ENCODE assay signal across 16 cellular contexts in genomic region chr4:107654694-107655093, GRCh38.
A peak's percentile ranks its signal among the peaks of the same experiment; 100 is the strongest.
DNase-seq lines count a peak whose midpoint lies in the region; ATAC-seq, FAIRE-seq and TF ChIP-seq lines count a peak whose summit lies in the region.
"Had no signal": no experiment of that assay in that cellular context is flagged by ENCODE, and none has a peak within 500 bp of the region (broad histone marks: within the 10 kb centered on the region; RNA-seq: fewer than 3 reads in every experiment).

No MANE protein-coding gene starts in this region.

- no peak for TF ChIP-seq POLR2A in HepG2 (IDR thresholded peaks at IDR 0.05; ENCODE audit: insufficient read depth in 1 of 2, low read depth in 2 of 2, low read length in 2 of 2)
- TF ChIP-seq POLR2A in right lobe of liver (IDR thresholded peaks at IDR 0.05), result no peak

- intact Hi-C loops in HepG2 (cut with micrococcal nuclease; ENCODE audit: unreplicated experiment) (loop anchor here (5.0 kb wide), 1 partner anchor 83 kb away; no protein-coding TSS in a partner anchor), right lobe of liver (cut with DNase I) (no loop called here), mucosa of descending colon (cut with DNase I, micrococcal nuclease) (no loop called here)

- no peak overlapping the region for H3K27ac ChIP-seq in HepG2 (ENCODE audit: extremely low read length, insufficient read depth, low read length)
- no peak overlapping the region for H3K27ac ChIP-seq in right lobe of liver
- H3K27ac ChIP-seq in endodermal cell (ENCODE audit: low read depth, low read length), result no peak overlapping the region
- H3K27ac ChIP-seq: ovary had no signal

- no peak for TF ChIP-seq EP300 in HepG2 (IDR thresholded peaks at IDR 0.05; ENCODE audit: low read depth in 2 of 2, low read length in 2 of 2)
- no peak for TF ChIP-seq EP300 in HepG2 (CRISPR knock-in tag; IDR thresholded peaks at IDR 0.05; ENCODE audit: borderline replicate concordance)

- FAIRE-seq in HepG2 (lab: Jason Lieb, UNC), result no peak

- BruUV-seq in HepG2 (replicated peaks; lab: Mats Ljungman, UMichigan), result no TSS peak

- DNase-seq in HepG2 (ENCODE audit: low spot score) (peak; percentile 6), right lobe of liver (no peak), NCI-H774 (lab: John Stamatoyannopoulos, UW) (peak; percentile 3), endodermal cell (peak; percentile 49), NCI-H82 treated with DMSO at 0.1 percent for 48 hours (lab: John Stamatoyannopoulos, UW; ENCODE audit: unreplicated experiment) (no peak), NCI-H226 (no peak), mucosa of descending colon (no peak), NCI-H446 (lab: John Stamatoyannopoulos, UW) (no peak)
- DNase-seq: activated CD4-positive, alpha-beta T cell treated with anti-CD3 and anti-CD28 coated beads for 48 hours; amygdala; effector CD4-positive, alpha-beta T cell; HFFc6; MM.1S; NCI-H524 treated with DMSO at 0.1 percent for 48 hours; ovary had no signal

- WGBS in HepG2 (ENCODE audit: low lambda C conversion rate), result 87% methylated on average over 10 of the region's 10 CpGs
- 90% methylated on average over 10 of the region's 10 CpGs for WGBS in right lobe of liver (ENCODE audit: insufficient coverage, low coverage, low lambda C conversion rate, missing lambda C conversion rate)
- 19 to 74% methylated on average over 4 to 10 of the region's 10 CpGs for WGBS in endodermal cell (ENCODE audit: insufficient coverage in 1 of 2, insufficient read length in 1 of 2), 2 experiments

- H3K36me3 ChIP-seq in HepG2 (replicated peaks in 1 of 2; ENCODE audit: control insufficient read depth in 1 of 2, insufficient read depth in 2 of 2, low read length in 2 of 2), result peaks cover 5 to 42% of the 10 kb centered on the region in 2 experiments
- peaks cover 0 to 6% (median 0%) of the 10 kb centered on the region in 4 donors for H3K36me3 ChIP-seq in right lobe of liver
- H3K36me3 ChIP-seq in endodermal cell (ENCODE audit: control insufficient read depth, insufficient read depth, low read length), result peaks cover 65% of the 10 kb centered on the region
- no peaks in the 10 kb centered on the region for H3K36me3 ChIP-seq in mucosa of descending colon (ENCODE audit: low read depth)
- H3K36me3 ChIP-seq: ovary had no signal

- H3K27me3 Mint-ChIP-seq in endodermal cell (ENCODE audit: insufficient read depth), result no peaks in the 10 kb centered on the region

- no peak overlapping the region for H3K4me3 Mint-ChIP-seq in endodermal cell
- H3K4me3 Mint-ChIP-seq: HFFc6; T-helper 1 cell treated with Interleukin-12 subunit alpha and Interleukin-12 subunit beta and Interleukin-4 antibody, amounts not matched to agents 30 μg/mL and 1 μg/mL, for 36 hours had no signal

- CTCF ChIA-PET in HepG2 (lab: Yijun Ruan, JAX; ENCODE audit: low intra/inter-chr PET ratio, low total read pairs), result no interaction called here

- no peak overlapping the region for H3K9ac ChIP-seq in HepG2 (ENCODE audit: insufficient read depth, low read depth, low read length)
- no peak overlapping the region for H3K9ac ChIP-seq in endodermal cell (ENCODE audit: extremely low read depth, low read length, poor library complexity, severe bottlenecking)

- H3K9me3 ChIP-seq in HepG2 (ENCODE audit: low read length), result no peaks in the 10 kb centered on the region
- no peaks in the 10 kb centered on the region for H3K9me3 ChIP-seq in right lobe of liver
- no peaks in the 10 kb centered on the region for H3K9me3 ChIP-seq in endodermal cell (ENCODE audit: control insufficient read depth, low read length)
- no peaks in the 10 kb centered on the region for H3K9me3 ChIP-seq in mucosa of descending colon
- H3K9me3 ChIP-seq: ovary had no signal

- H3K36me3 Mint-ChIP-seq in endodermal cell (ENCODE audit: low read depth), result peaks cover 66% of the 10 kb centered on the region

- ATAC-seq in HepG2, result peak; percentile 45; the same call in 2 of the 3 replicates
- no peak for ATAC-seq in right lobe of liver
- ATAC-seq in mucosa of descending colon, result no peak

- H3K4me1 ChIP-seq in HepG2 (ENCODE audit: insufficient read depth, low read length) (no peaks in the 10 kb centered on the region), right lobe of liver (no peaks in the 10 kb centered on the region), endodermal cell (ENCODE audit: control insufficient read depth, insufficient read depth, low read length) (no peaks in the 10 kb centered on the region), mucosa of descending colon (ENCODE audit: low read depth) (no peaks in the 10 kb centered on the region)

- no peak for TF ChIP-seq RAD21 in HepG2 (CRISPR knock-in tag; IDR thresholded peaks at IDR 0.05)

- no peak overlapping the region for H3K4me2 ChIP-seq in HepG2 (ENCODE audit: low read depth, low read length)

- no peaks in the 10 kb centered on the region for H3K9me3 Mint-ChIP-seq in endodermal cell
- H3K9me3 Mint-ChIP-seq: HFFc6 had no signal

- H4K20me1 ChIP-seq in HepG2 (ENCODE audit: insufficient read depth, low read length), result no peaks in the 10 kb centered on the region

- POLR2A ChIA-PET in HepG2 (lab: Yijun Ruan, JAX), result no interaction called here

- no peak overlapping the region for H3K27ac Mint-ChIP-seq in endodermal cell
- H3K27ac Mint-ChIP-seq: HFFc6; T-helper 1 cell treated with Interleukin-12 subunit alpha and Interleukin-12 subunit beta and Interleukin-4 antibody, amounts not matched to agents 30 μg/mL and 1 μg/mL, for 36 hours had no signal

- no peak overlapping the region for H2AFZ ChIP-seq in HepG2 (ENCODE audit: low read length)

- in situ Hi-C loops in HepG2 (cut with HindIII; ENCODE audit: extremely low pct_ligation_motif_present, low pct_unique_long_range_greater_than_20kb), result no loop called here

- H3K79me2 ChIP-seq in HepG2 (ENCODE audit: insufficient read depth, low read length), result no peaks in the 10 kb centered on the region

- H3K4me1 Mint-ChIP-seq in endodermal cell, result peaks cover 20% of the 10 kb centered on the region

- H3K27me3 ChIP-seq in HepG2 (ENCODE audit: control insufficient read depth in 1 of 2, insufficient read depth in 2 of 2, low read length in 2 of 2) (no peaks in the 10 kb centered on the region), right lobe of liver (no peaks in the 10 kb centered on the region), endodermal cell (ENCODE audit: control insufficient read depth, insufficient read depth, low read length, poor library complexity, severe bottlenecking) (no peaks in the 10 kb centered on the region)
- H3K27me3 ChIP-seq: ovary had no signal

- TF ChIP-seq CTCF in HepG2 (CRISPR knock-in tag; IDR thresholded peaks at IDR 0.05) (0 out of 2 replicates have a peak, but pooled peaks have one; percentile 7), right lobe of liver (IDR thresholded peaks at IDR 0.05) (no peak), endodermal cell (conservative IDR thresholded peaks at IDR 0.05) (peak; percentile 42), mucosa of descending colon (IDR thresholded peaks at IDR 0.05) (no peak)

- no peak overlapping the region for H3K4me3 ChIP-seq in HepG2 (replicated peaks in 1 of 3; ENCODE audit: insufficient read depth in 1 of 3, low read depth in 2 of 3, low read length in 3 of 3)
- H3K4me3 ChIP-seq in right lobe of liver, result no peak overlapping the region
- no peak overlapping the region for H3K4me3 ChIP-seq in endodermal cell (ENCODE audit: low read length)
- H3K4me3 ChIP-seq in mucosa of descending colon, result no peak overlapping the region
- H3K4me3 ChIP-seq: ovary had no signal

TF ChIP-seq in HepG2, 621 proteins besides CTCF, POLR2A, EP300 and RAD21 (continues in another document):
- TF ChIP-seq MED13 (CRISPR knock-in tag; IDR thresholded peaks at IDR 0.05) (no peak), BORCS8-MEF2B (CRISPR knock-in tag; IDR thresholded peaks at IDR 0.05) (no peak), ZNF274 (CRISPR knock-in tag; IDR thresholded peaks at IDR 0.05) (no peak), ZNF263 (CRISPR knock-in tag; IDR thresholded peaks at IDR 0.05) (no peak), ZNF703 (CRISPR knock-in tag; IDR thresholded peaks at IDR 0.05; ENCODE audit: borderline replicate concordance) (no peak), SIX1 (CRISPR knock-in tag; IDR thresholded peaks at IDR 0.05; ENCODE audit: borderline replicate concordance) (no peak)
- TF ChIP-seq, protein P1, sequence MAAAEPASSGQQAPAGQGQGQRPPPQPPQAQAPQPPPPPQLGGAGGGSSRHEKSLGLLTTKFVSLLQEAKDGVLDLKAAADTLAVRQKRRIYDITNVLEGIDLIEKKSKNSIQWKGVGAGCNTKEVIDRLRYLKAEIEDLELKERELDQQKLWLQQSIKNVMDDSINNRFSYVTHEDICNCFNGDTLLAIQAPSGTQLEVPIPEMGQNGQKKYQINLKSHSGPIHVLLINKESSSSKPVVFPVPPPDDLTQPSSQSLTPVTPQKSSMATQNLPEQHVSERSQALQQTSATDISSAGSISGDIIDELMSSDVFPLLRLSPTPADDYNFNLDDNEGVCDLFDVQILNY (CRISPR knock-in tag; conservative IDR thresholded peaks at IDR 0.05), result no peak
- TF ChIP-seq, protein P2, sequence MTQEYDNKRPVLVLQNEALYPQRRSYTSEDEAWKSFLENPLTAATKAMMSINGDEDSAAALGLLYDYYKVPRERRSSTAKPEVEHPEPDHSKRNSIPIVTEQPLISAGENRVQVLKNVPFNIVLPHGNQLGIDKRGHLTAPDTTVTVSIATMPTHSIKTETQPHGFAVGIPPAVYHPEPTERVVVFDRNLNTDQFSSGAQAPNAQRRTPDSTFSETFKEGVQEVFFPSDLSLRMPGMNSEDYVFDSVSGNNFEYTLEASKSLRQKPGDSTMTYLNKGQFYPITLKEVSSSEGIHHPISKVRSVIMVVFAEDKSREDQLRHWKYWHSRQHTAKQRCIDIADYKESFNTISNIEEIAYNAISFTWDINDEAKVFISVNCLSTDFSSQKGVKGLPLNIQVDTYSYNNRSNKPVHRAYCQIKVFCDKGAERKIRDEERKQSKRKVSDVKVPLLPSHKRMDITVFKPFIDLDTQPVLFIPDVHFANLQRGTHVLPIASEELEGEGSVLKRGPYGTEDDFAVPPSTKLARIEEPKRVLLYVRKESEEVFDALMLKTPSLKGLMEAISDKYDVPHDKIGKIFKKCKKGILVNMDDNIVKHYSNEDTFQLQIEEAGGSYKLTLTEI (CRISPR knock-in tag; conservative IDR thresholded peaks at IDR 0.05), result no peak
- TF ChIP-seq, protein P3, sequence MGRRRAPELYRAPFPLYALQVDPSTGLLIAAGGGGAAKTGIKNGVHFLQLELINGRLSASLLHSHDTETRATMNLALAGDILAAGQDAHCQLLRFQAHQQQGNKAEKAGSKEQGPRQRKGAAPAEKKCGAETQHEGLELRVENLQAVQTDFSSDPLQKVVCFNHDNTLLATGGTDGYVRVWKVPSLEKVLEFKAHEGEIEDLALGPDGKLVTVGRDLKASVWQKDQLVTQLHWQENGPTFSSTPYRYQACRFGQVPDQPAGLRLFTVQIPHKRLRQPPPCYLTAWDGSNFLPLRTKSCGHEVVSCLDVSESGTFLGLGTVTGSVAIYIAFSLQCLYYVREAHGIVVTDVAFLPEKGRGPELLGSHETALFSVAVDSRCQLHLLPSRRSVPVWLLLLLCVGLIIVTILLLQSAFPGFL (CRISPR knock-in tag; IDR thresholded peaks at IDR 0.05), result no peak

Comparison
In these comparisons a context has a peak if more than half of its experiments do, and no peak if none do; other contexts are left out.
1. DNase-seq: peak in HepG2 (single experiment), NCI-H774 (single experiment) and endodermal cell (single experiment); none in right lobe of liver (0 of 3), NCI-H82 treated with DMSO at 0.1 percent for 48 hours (single experiment), NCI-H226 (single experiment), mucosa of descending colon (0 of 3) and NCI-H446 (0 of 2).
2. CTCF ChIP-seq: peak in HepG2 (single experiment) and endodermal cell (single experiment); none in right lobe of liver (0 of 4) and mucosa of descending colon (single experiment).